ENCODE assay signal across 1 cellular context in genomic region chr16:11972128-11972527, GRCh38.
A peak's percentile ranks its signal among the peaks of the same experiment; 100 is the strongest.
TF ChIP-seq lines count a peak whose summit lies in the region.

No MANE protein-coding gene starts in this region.

TF ChIP-seq in HepG2, 621 proteins besides CTCF, POLR2A, EP300 and RAD21 (continued from another document and continues in another):
- no peak for TF ChIP-seq LCORL (IDR thresholded peaks at IDR 0.05)
- 0 out of 2 replicates have a peak, but pooled peaks have one; percentile 34 for TF ChIP-seq LCORL (CRISPR knock-in tag; IDR thresholded peaks at IDR 0.05)
- no peak for TF ChIP-seq AHR (CRISPR knock-in tag; IDR thresholded peaks at IDR 0.05)
- no peak for TF ChIP-seq MXI1 (IDR thresholded peaks at IDR 0.05; ENCODE audit: borderline replicate concordance, low read depth, low read length)
- TF ChIP-seq, protein P1, sequence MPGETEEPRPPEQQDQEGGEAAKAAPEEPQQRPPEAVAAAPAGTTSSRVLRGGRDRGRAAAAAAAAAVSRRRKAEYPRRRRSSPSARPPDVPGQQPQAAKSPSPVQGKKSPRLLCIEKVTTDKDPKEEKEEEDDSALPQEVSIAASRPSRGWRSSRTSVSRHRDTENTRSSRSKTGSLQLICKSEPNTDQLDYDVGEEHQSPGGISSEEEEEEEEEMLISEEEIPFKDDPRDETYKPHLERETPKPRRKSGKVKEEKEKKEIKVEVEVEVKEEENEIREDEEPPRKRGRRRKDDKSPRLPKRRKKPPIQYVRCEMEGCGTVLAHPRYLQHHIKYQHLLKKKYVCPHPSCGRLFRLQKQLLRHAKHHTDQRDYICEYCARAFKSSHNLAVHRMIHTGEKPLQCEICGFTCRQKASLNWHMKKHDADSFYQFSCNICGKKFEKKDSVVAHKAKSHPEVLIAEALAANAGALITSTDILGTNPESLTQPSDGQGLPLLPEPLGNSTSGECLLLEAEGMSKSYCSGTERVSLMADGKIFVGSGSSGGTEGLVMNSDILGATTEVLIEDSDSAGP (CRISPR knock-in tag; IDR thresholded peaks at IDR 0.05; ENCODE audit: borderline replicate concordance): no peak
- peak; percentile 36; the same call in 1 of the 2 replicates for TF ChIP-seq UBTF (CRISPR knock-in tag; IDR thresholded peaks at IDR 0.05)
- no peak for TF ChIP-seq STAT5B (CRISPR knock-in tag; IDR thresholded peaks at IDR 0.05)
- TF ChIP-seq MTF2 (CRISPR knock-in tag; IDR thresholded peaks at IDR 0.05; ENCODE audit: borderline replicate concordance): no peak; the same call in 1 of the 2 replicates
- TF ChIP-seq NFKBIZ (CRISPR knock-in tag; IDR thresholded peaks at IDR 0.05): 0 out of 2 replicates have a peak, but pooled peaks have one; percentile 28
- TF ChIP-seq MEIS2 (CRISPR knock-in tag; IDR thresholded peaks at IDR 0.05): 0 out of 2 replicates have a peak, but pooled peaks have one; percentile 65
- no peak for TF ChIP-seq AGO1 (IDR thresholded peaks at IDR 0.05; ENCODE audit: low read depth, low read length, poor library complexity, severe bottlenecking)
- TF ChIP-seq, protein P2, sequence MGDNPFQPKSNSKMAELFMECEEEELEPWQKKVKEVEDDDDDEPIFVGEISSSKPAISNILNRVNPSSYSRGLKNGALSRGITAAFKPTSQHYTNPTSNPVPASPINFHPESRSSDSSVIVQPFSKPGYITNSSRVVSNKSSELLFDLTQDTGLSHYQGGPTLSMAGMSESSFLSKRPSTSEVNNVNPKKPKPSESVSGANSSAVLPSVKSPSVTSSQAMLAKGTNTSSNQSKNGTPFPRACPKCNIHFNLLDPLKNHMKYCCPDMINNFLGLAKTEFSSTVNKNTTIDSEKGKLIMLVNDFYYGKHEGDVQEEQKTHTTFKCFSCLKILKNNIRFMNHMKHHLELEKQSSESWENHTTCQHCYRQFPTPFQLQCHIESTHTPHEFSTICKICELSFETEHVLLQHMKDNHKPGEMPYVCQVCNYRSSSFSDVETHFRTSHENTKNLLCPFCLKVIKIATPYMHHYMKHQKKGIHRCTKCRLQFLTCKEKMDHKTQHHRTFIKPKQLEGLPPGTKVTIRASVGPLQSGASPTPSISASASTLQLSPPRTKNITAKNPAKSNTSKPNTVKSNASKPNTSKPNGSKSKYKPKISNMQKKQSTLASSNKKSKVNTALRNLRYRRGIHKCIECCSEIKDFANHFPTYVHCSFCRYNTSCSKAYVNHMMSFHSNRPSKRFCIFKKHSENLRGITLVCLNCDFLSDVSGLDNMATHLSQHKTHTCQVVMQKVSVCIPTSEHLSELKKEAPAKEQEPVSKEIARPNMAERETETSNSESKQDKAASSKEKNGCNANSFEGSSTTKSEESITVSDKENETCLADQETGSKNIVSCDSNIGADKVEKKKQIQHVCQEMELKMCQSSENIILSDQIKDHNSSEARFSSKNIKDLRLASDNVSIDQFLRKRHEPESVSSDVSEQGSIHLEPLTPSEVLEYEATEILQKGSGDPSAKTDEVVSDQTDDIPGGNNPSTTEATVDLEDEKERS (CRISPR knock-in tag; IDR thresholded peaks at IDR 0.05): 0 out of 2 replicates have a peak, but pooled peaks have one; percentile 35
- TF ChIP-seq, protein P3, sequence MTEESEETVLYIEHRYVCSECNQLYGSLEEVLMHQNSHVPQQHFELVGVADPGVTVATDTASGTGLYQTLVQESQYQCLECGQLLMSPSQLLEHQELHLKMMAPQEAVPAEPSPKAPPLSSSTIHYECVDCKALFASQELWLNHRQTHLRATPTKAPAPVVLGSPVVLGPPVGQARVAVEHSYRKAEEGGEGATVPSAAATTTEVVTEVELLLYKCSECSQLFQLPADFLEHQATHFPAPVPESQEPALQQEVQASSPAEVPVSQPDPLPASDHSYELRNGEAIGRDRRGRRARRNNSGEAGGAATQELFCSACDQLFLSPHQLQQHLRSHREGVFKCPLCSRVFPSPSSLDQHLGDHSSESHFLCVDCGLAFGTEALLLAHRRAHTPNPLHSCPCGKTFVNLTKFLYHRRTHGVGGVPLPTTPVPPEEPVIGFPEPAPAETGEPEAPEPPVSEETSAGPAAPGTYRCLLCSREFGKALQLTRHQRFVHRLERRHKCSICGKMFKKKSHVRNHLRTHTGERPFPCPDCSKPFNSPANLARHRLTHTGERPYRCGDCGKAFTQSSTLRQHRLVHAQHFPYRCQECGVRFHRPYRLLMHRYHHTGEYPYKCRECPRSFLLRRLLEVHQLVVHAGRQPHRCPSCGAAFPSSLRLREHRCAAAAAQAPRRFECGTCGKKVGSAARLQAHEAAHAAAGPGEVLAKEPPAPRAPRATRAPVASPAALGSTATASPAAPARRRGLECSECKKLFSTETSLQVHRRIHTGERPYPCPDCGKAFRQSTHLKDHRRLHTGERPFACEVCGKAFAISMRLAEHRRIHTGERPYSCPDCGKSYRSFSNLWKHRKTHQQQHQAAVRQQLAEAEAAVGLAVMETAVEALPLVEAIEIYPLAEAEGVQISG (CRISPR knock-in tag; IDR thresholded peaks at IDR 0.05): peak; percentile 42
- peak; percentile 54 for TF ChIP-seq TEAD3 (CRISPR knock-in tag; optimal IDR thresholded peaks at IDR 0.05; ENCODE audit: borderline replicate concordance)
- peak; percentile 18; the same call in 1 of the 2 replicates for TF ChIP-seq ELF3 (CRISPR knock-in tag; IDR thresholded peaks at IDR 0.05)
- 0 out of 2 replicates have a peak, but pooled peaks have one; percentile 52 for TF ChIP-seq RFXAP (CRISPR knock-in tag; IDR thresholded peaks at IDR 0.05; ENCODE audit: borderline replicate concordance)
- 0 out of 2 replicates have a peak, but pooled peaks have one; percentile 10 for TF ChIP-seq MIER2 (CRISPR knock-in tag; IDR thresholded peaks at IDR 0.05)
- peak; percentile 94 for TF ChIP-seq SMC3 (IDR thresholded peaks at IDR 0.05; ENCODE audit: low read length)
- no peak for TF ChIP-seq ZMAT3 (CRISPR knock-in tag; conservative IDR thresholded peaks at IDR 0.05)
- peak; percentile 46 for TF ChIP-seq ZNF781 (CRISPR knock-in tag; IDR thresholded peaks at IDR 0.05; ENCODE audit: borderline replicate concordance, not compliant biosample characterization)
- TF ChIP-seq ZNF124 (CRISPR knock-in tag; IDR thresholded peaks at IDR 0.05): 0 out of 2 replicates have a peak, but pooled peaks have one; percentile 32
- TF ChIP-seq ATF7-NPFF (CRISPR knock-in tag; IDR thresholded peaks at IDR 0.05; ENCODE audit: low read depth): no peak
- peak; percentile 55; the same call in 1 of the 2 replicates for TF ChIP-seq ARID3A (IDR thresholded peaks at IDR 0.05; ENCODE audit: low read depth, low read length)
- no peak for TF ChIP-seq ZBTB21 (CRISPR knock-in tag; IDR thresholded peaks at IDR 0.05)
- TF ChIP-seq GATAD2A (CRISPR knock-in tag; IDR thresholded peaks at IDR 0.05): peak; percentile 37; the same call in 1 of the 2 replicates
- TF ChIP-seq CEBPG (CRISPR knock-in tag; IDR thresholded peaks at IDR 0.05): no peak
- peak; percentile 69 for TF ChIP-seq STAG1 (CRISPR knock-in tag; IDR thresholded peaks at IDR 0.05)
- TF ChIP-seq KMT2A (CRISPR knock-in tag; IDR thresholded peaks at IDR 0.05): no peak
- TF ChIP-seq ZNF260 (CRISPR knock-in tag; IDR thresholded peaks at IDR 0.05; ENCODE audit: borderline replicate concordance, low read depth): 0 out of 2 replicates have a peak, but pooled peaks have one; percentile 32
- TF ChIP-seq SOX13 (IDR thresholded peaks at IDR 0.05): no peak
- TF ChIP-seq SOX13 (CRISPR knock-in tag; conservative IDR thresholded peaks at IDR 0.05 in 1 of 2, IDR thresholded peaks at IDR 0.05 in 1 of 2): no peak
- 0 out of 2 replicates have a peak, but pooled peaks have one; percentile 43 for TF ChIP-seq ZNF619 (CRISPR knock-in tag; IDR thresholded peaks at IDR 0.05)
- TF ChIP-seq ZHX2 (IDR thresholded peaks at IDR 0.05; ENCODE audit: low read depth): no peak
- TF ChIP-seq ZHX2 (CRISPR knock-in tag; IDR thresholded peaks at IDR 0.05; ENCODE audit: borderline replicate concordance): 0 out of 2 replicates have a peak, but pooled peaks have one; percentile 42
- peak; percentile 49; the same call in 1 of the 2 replicates for TF ChIP-seq PITX1 (CRISPR knock-in tag; IDR thresholded peaks at IDR 0.05)
- no peak for TF ChIP-seq CBX2 (IDR thresholded peaks at IDR 0.05; ENCODE audit: low read depth, low read length)
- no peak for TF ChIP-seq CBX2 (CRISPR knock-in tag; IDR thresholded peaks at IDR 0.05; ENCODE audit: low read depth)
- TF ChIP-seq ZNF143 (CRISPR knock-in tag; IDR thresholded peaks at IDR 0.05): 0 out of 2 replicates have a peak, but pooled peaks have one; percentile 19
- peak; percentile 62; the same call in 1 of the 2 replicates for TF ChIP-seq ZFP90 (CRISPR knock-in tag; IDR thresholded peaks at IDR 0.05; ENCODE audit: borderline replicate concordance)
- no peak for TF ChIP-seq TGIF2 (CRISPR knock-in tag; IDR thresholded peaks at IDR 0.05)
- no peak for TF ChIP-seq ZNF431 (CRISPR knock-in tag; IDR thresholded peaks at IDR 0.05; ENCODE audit: borderline replicate concordance, low read depth)
- TF ChIP-seq ZNF788 (CRISPR knock-in tag; IDR thresholded peaks at IDR 0.05; ENCODE audit: borderline replicate concordance): 0 out of 2 replicates have a peak, but pooled peaks have one; percentile 33
- TF ChIP-seq ATF4 (CRISPR knock-in tag; IDR thresholded peaks at IDR 0.05): no peak
- no peak for TF ChIP-seq ZNF709 (CRISPR knock-in tag; IDR thresholded peaks at IDR 0.05)
- TF ChIP-seq ZNF350 (CRISPR knock-in tag; IDR thresholded peaks at IDR 0.05; ENCODE audit: borderline replicate concordance, low read depth): peak; percentile 63; the same call in 1 of the 2 replicates
- no peak for TF ChIP-seq ZNF546 (CRISPR knock-in tag; conservative IDR thresholded peaks at IDR 0.05)
- TF ChIP-seq GABPA (IDR thresholded peaks at IDR 0.05; ENCODE audit: low read depth, low read length): no peak
- peak; percentile 37; the same call in 1 of the 2 replicates for TF ChIP-seq GABPA (CRISPR knock-in tag; IDR thresholded peaks at IDR 0.05; ENCODE audit: low read depth)
